Comparison of ENCODE assay signal across 19 cellular contexts in the genomic region with DNA sequence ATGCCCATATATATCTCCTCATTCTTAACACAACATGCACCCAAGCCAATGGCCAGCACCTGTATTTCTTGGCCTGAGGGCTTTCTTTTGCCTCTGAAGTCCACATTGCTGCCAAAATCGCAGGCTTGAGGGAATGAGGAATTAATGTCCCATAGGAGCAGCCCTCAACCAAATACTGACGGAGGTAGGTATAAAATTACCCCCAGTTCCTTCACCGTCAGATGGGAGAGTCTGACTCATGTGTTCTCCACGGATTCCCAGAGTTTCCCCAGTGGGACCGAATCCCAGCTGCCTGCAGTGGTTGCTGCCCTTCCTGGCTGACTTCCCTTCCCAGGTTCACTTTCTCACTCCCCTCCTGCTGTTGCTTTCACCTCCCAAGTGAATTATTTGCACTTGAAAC.
DNase-seq lines count a peak whose midpoint lies in the region; ATAC-seq and TF ChIP-seq lines count a peak whose summit lies in the region.
"Had no signal": no experiment of that assay in that cellular context is flagged by ENCODE, and none has a peak within 500 bp of the region (broad histone marks: within the 10 kb centered on the region; RNA-seq: fewer than 3 reads in every experiment).

No MANE protein-coding gene starts in this region.

- CTCF ChIA-PET in Caco-2 (lab: Charles Lee), result no interaction called here

- no peak overlapping the region for H3K27ac Mint-ChIP-seq in Caco-2 (ENCODE audit: unreplicated experiment)

- BruUV-seq in Caco-2 (replicated peaks; lab: Mats Ljungman, UMichigan), result no TSS peak

- no peaks in the 10 kb centered on the region for H3K27me3 Mint-ChIP-seq in Caco-2 (ENCODE audit: insufficient read depth, unreplicated experiment)

- DNase-seq in M059J (ENCODE audit: low read depth) (peak; percentile 61), RPMI7951 (ENCODE audit: low read depth) (peak; percentile 51), fibroblast of villous mesenchyme (ENCODE audit: low read depth) (peak; percentile 14), sciatic nerve (ENCODE audit: low spot score) (peak; percentile 63), gastrocnemius medialis (no peak), Caco-2 (no peak)
- DNase-seq: Calu3; CD4-positive, alpha-beta memory T cell; DMS79; MM.1S; NCI-H1092; NCI-H146; NCI-H2081; NCI-H510A; NCI-H774; Right ventricle myocardium superior had no signal

- in situ Hi-C loops in gastrocnemius medialis (cut with MboI; ENCODE audit: low sequenced_read_pairs in 4 of 4), result no loop called here

- intact Hi-C loops in sciatic nerve (cut with DNase I) (no loop called here), gastrocnemius medialis (cut with DNase I; ENCODE audit: low total_unique reads) (no loop called here), Caco-2 (cut with micrococcal nuclease; ENCODE audit: unreplicated experiment) (no loop called here)

- no peak overlapping the region for H3K4me3 ChIP-seq in fibroblast of villous mesenchyme (ENCODE audit: low read depth, low read length)
- H3K4me3 ChIP-seq in gastrocnemius medialis, result no peak overlapping the region
- H3K4me3 ChIP-seq in Caco-2 (ENCODE audit: low read depth, low read length), result no peak overlapping the region
- H3K4me3 ChIP-seq: BLaER1, SK-N-MC had no signal

- no peaks in the 10 kb centered on the region for H3K9me3 ChIP-seq in gastrocnemius medialis
- no peaks in the 10 kb centered on the region for H3K9me3 ChIP-seq in Caco-2

- H3K9me3 Mint-ChIP-seq in Caco-2 (ENCODE audit: unreplicated experiment), result no peaks in the 10 kb centered on the region

- POLR2A ChIA-PET in Caco-2 (lab: Charles Lee), result no interaction called here

- no peak for TF ChIP-seq POLR2A in gastrocnemius medialis (IDR thresholded peaks at IDR 0.05)

- TF ChIP-seq CTCF in fibroblast of villous mesenchyme (IDR thresholded peaks at IDR 0.05; ENCODE audit: insufficient read depth, low read depth, low read length), result no peak
- TF ChIP-seq CTCF in gastrocnemius medialis (IDR thresholded peaks at IDR 0.05 in 4 of 5, conservative IDR thresholded peaks at IDR 0.05 in 1 of 5), result no peak
- TF ChIP-seq CTCF in Caco-2 (IDR thresholded peaks at IDR 0.05; ENCODE audit: insufficient read depth in 1 of 2, low read depth in 1 of 2, low read length in 1 of 2, severe bottlenecking in 1 of 2, unreplicated experiment in 1 of 2), result no peak

- no peaks in the 10 kb centered on the region for H3K36me3 Mint-ChIP-seq in Caco-2 (ENCODE audit: insufficient read depth, unreplicated experiment)

- H3K27me3 ChIP-seq in gastrocnemius medialis (no peaks in the 10 kb centered on the region), Caco-2 (replicated peaks; ENCODE audit: control insufficient read depth, insufficient read depth, low read length) (no peaks in the 10 kb centered on the region)
- H3K27me3 ChIP-seq: BLaER1 had no signal

- H3K4me1 Mint-ChIP-seq in Caco-2 (ENCODE audit: low read depth, unreplicated experiment), result no peaks in the 10 kb centered on the region

- no peak overlapping the region for H3K27ac ChIP-seq in gastrocnemius medialis
- H3K27ac ChIP-seq: BLaER1, SK-N-MC had no signal

- H3K36me3 ChIP-seq in gastrocnemius medialis (no peaks in the 10 kb centered on the region), Caco-2 (ENCODE audit: control insufficient read depth, insufficient read depth, low read length) (no peaks in the 10 kb centered on the region)
- H3K36me3 ChIP-seq: BLaER1 had no signal

- peaks cover 0 to 14% of the 10 kb centered on the region in 2 donors for H3K4me1 ChIP-seq in gastrocnemius medialis
- H3K4me1 ChIP-seq in Caco-2, result no peaks in the 10 kb centered on the region
- H3K4me1 ChIP-seq: BLaER1 had no signal

- ATAC-seq in sciatic nerve (peak; percentile 90), HG02678 (IDR thresholded peaks at IDR 0.05; ENCODE audit: unreplicated experiment) (no peak), gastrocnemius medialis (no peak)

- no peak overlapping the region for H3K4me3 Mint-ChIP-seq in Caco-2 (ENCODE audit: unreplicated experiment)
- H3K4me3 Mint-ChIP-seq: CD4-positive, alpha-beta memory T cell had no signal

Comparison
In these comparisons a context has a peak if more than half of its experiments do, and no peak if none do; other contexts are left out.
1. DNase-seq: peak in M059J (single experiment), RPMI7951 (single experiment), fibroblast of villous mesenchyme (single experiment) and sciatic nerve (single experiment); none in gastrocnemius medialis (0 of 2) and Caco-2 (0 of 2).